ENCODE assay signal across 1 cellular context in the genomic region with DNA sequence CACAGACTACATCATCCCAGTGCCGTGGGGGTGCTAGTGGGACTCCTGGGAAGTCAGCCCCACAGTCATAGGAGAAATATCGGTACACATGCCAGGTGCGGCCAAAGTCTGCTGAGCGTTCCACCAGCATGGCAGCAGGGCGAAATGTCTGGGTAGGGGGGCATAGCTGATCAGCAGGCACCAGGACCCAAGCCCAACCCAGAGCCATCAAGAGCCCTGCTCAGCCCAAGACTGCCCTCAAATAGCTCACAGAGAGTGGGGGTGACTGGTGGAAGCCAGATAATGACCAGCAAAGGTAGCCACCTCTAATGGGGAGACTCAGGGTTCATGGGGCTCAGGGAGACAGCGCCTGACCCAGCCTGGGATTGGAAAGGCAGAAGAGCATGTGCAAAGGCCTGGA.
TF ChIP-seq lines count a peak whose summit lies in the region.

No MANE protein-coding gene starts in this region.

TF ChIP-seq in GM23338, 12 proteins besides CTCF, POLR2A, EP300 and RAD21:
- TF ChIP-seq, protein P1, sequence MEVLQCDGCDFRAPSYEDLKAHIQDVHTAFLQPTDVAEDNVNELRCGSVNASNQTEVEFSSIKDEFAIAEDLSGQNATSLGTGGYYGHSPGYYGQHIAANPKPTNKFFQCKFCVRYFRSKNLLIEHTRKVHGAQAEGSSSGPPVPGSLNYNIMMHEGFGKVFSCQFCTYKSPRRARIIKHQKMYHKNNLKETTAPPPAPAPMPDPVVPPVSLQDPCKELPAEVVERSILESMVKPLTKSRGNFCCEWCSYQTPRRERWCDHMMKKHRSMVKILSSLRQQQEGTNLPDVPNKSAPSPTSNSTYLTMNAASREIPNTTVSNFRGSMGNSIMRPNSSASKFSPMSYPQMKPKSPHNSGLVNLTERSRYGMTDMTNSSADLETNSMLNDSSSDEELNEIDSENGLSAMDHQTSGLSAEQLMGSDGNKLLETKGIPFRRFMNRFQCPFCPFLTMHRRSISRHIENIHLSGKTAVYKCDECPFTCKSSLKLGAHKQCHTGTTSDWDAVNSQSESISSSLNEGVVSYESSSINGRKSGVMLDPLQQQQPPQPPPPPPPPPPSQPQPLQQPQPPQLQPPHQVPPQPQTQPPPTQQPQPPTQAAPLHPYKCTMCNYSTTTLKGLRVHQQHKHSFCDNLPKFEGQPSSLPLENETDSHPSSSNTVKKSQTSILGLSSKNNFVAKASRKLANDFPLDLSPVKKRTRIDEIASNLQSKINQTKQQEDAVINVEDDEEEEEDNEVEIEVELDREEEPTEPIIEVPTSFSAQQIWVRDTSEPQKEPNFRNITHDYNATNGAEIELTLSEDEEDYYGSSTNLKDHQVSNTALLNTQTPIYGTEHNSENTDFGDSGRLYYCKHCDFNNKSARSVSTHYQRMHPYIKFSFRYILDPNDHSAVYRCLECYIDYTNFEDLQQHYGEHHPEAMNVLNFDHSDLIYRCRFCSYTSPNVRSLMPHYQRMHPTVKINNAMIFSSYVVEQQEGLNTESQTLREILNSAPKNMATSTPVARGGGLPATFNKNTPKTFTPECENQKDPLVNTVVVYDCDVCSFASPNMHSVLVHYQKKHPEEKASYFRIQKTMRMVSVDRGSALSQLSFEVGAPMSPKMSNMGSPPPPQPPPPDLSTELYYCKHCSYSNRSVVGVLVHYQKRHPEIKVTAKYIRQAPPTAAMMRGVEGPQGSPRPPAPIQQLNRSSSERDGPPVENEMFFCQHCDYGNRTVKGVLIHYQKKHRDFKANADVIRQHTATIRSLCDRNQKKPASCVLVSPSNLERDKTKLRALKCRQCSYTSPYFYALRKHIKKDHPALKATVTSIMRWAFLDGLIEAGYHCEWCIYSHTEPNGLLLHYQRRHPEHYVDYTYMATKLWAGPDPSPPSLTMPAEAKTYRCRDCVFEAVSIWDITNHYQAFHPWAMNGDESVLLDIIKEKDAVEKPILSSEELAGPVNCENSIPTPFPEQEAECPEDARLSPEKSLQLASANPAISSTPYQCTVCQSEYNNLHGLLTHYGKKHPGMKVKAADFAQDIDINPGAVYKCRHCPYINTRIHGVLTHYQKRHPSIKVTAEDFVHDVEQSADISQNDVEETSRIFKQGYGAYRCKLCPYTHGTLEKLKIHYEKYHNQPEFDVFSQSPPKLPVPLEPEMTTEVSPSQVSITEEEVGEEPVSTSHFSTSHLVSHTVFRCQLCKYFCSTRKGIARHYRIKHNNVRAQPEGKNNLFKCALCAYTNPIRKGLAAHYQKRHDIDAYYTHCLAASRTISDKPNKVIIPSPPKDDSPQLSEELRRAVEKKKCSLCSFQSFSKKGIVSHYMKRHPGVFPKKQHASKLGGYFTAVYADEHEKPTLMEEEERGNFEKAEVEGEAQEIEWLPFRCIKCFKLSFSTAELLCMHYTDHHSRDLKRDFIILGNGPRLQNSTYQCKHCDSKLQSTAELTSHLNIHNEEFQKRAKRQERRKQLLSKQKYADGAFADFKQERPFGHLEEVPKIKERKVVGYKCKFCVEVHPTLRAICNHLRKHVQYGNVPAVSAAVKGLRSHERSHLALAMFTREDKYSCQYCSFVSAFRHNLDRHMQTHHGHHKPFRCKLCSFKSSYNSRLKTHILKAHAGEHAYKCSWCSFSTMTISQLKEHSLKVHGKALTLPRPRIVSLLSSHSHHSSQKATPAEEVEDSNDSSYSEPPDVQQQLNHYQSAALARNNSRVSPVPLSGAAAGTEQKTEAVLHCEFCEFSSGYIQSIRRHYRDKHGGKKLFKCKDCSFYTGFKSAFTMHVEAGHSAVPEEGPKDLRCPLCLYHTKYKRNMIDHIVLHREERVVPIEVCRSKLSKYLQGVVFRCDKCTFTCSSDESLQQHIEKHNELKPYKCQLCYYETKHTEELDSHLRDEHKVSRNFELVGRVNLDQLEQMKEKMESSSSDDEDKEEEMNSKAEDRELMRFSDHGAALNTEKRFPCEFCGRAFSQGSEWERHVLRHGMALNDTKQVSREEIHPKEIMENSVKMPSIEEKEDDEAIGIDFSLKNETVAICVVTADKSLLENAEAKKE (CRISPR knock-in tag; IDR thresholded peaks at IDR 0.05): no peak
- TF ChIP-seq, protein P2, sequence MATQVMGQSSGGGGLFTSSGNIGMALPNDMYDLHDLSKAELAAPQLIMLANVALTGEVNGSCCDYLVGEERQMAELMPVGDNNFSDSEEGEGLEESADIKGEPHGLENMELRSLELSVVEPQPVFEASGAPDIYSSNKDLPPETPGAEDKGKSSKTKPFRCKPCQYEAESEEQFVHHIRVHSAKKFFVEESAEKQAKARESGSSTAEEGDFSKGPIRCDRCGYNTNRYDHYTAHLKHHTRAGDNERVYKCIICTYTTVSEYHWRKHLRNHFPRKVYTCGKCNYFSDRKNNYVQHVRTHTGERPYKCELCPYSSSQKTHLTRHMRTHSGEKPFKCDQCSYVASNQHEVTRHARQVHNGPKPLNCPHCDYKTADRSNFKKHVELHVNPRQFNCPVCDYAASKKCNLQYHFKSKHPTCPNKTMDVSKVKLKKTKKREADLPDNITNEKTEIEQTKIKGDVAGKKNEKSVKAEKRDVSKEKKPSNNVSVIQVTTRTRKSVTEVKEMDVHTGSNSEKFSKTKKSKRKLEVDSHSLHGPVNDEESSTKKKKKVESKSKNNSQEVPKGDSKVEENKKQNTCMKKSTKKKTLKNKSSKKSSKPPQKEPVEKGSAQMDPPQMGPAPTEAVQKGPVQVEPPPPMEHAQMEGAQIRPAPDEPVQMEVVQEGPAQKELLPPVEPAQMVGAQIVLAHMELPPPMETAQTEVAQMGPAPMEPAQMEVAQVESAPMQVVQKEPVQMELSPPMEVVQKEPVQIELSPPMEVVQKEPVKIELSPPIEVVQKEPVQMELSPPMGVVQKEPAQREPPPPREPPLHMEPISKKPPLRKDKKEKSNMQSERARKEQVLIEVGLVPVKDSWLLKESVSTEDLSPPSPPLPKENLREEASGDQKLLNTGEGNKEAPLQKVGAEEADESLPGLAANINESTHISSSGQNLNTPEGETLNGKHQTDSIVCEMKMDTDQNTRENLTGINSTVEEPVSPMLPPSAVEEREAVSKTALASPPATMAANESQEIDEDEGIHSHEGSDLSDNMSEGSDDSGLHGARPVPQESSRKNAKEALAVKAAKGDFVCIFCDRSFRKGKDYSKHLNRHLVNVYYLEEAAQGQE (IDR thresholded peaks at IDR 0.05; ENCODE audit: unreplicated experiment): no peak
- no peak for TF ChIP-seq NANOG (IDR thresholded peaks at IDR 0.05; ENCODE audit: borderline replicate concordance)
- no peak for TF ChIP-seq ZNF114 (CRISPR knock-in tag; IDR thresholded peaks at IDR 0.05)
- no peak for TF ChIP-seq EZH2 (IDR thresholded peaks at IDR 0.05; ENCODE audit: low read depth, unreplicated experiment)
- TF ChIP-seq STAT1 (IDR thresholded peaks at IDR 0.05; ENCODE audit: unreplicated experiment): no peak
- no peak for TF ChIP-seq EZH2phosphoT487 (IDR thresholded peaks at IDR 0.05; ENCODE audit: unreplicated experiment)
- no peak for TF ChIP-seq ZNF331 (CRISPR knock-in tag; IDR thresholded peaks at IDR 0.05; ENCODE audit: low read depth)
- TF ChIP-seq POLR2AphosphoS5 (IDR thresholded peaks at IDR 0.05; ENCODE audit: low read depth): no peak
